1 cellular context compared by ENCODE assay signal in genomic region chr11:61750631-61751273, GRCh38.
TF ChIP-seq lines count a peak whose summit lies in the region.

No MANE protein-coding gene starts in this region.

TF ChIP-seq in HepG2, 621 proteins besides CTCF, POLR2A, EP300 and RAD21:
- TF ChIP-seq CHD4 (IDR thresholded peaks at IDR 0.05; ENCODE audit: borderline replicate concordance, low read length) (peak; percentile 22; the same call in 1 of the 2 replicates), TOE1 (CRISPR knock-in tag; IDR thresholded peaks at IDR 0.05) (no peak), SNAPC2 (CRISPR knock-in tag; IDR thresholded peaks at IDR 0.05) (no peak), XBP1 (CRISPR knock-in tag; IDR thresholded peaks at IDR 0.05) (no peak), ZKSCAN1 (IDR thresholded peaks at IDR 0.05; ENCODE audit: low read length) (peak; percentile 57), ADNP (CRISPR knock-in tag; IDR thresholded peaks at IDR 0.05) (0 out of 2 replicates have a peak, but pooled peaks have one; percentile 39), ZNF589 (CRISPR knock-in tag; conservative IDR thresholded peaks at IDR 0.05) (no peak), KDM3A (CRISPR knock-in tag; IDR thresholded peaks at IDR 0.05; ENCODE audit: low read depth) (no peak), ZNF629 (CRISPR knock-in tag; conservative IDR thresholded peaks at IDR 0.05) (no peak), REPIN1 (CRISPR knock-in tag; IDR thresholded peaks at IDR 0.05; ENCODE audit: borderline replicate concordance, low read depth) (no peak), NONO (IDR thresholded peaks at IDR 0.05) (no peak), NONO (CRISPR knock-in tag; conservative IDR thresholded peaks at IDR 0.05) (0 out of 2 replicates have a peak, but pooled peaks have one; percentile 21), ZNF451 (CRISPR knock-in tag; IDR thresholded peaks at IDR 0.05) (no peak), HIC2 (CRISPR knock-in tag; IDR thresholded peaks at IDR 0.05; ENCODE audit: low read depth) (no peak), FOXK1 (CRISPR knock-in tag; IDR thresholded peaks at IDR 0.05; ENCODE audit: borderline replicate concordance, low read depth) (0 out of 2 replicates have a peak, but pooled peaks have one; percentile 7), CBX5 (CRISPR knock-in tag; IDR thresholded peaks at IDR 0.05; ENCODE audit: borderline replicate concordance) (0 out of 2 replicates have a peak, but pooled peaks have one; percentile 28), HES4 (CRISPR knock-in tag; IDR thresholded peaks at IDR 0.05; ENCODE audit: borderline replicate concordance) (no peak), RCOR2 (CRISPR knock-in tag; IDR thresholded peaks at IDR 0.05) (peak; percentile 56), KDM1A (CRISPR knock-in tag; IDR thresholded peaks at IDR 0.05) (peak; percentile 94), ZNF20 (CRISPR knock-in tag; IDR thresholded peaks at IDR 0.05) (no peak), SMAD1 (CRISPR knock-in tag; IDR thresholded peaks at IDR 0.05; ENCODE audit: borderline replicate concordance, low read depth) (no peak), HDAC2 (CRISPR knock-in tag; IDR thresholded peaks at IDR 0.05) (peak; percentile 56), FUBP1 (CRISPR knock-in tag; IDR thresholded peaks at IDR 0.05; ENCODE audit: borderline replicate concordance) (no peak), ZMYM3 (CRISPR knock-in tag; IDR thresholded peaks at IDR 0.05) (peak; percentile 91), ZNF784 (CRISPR knock-in tag; IDR thresholded peaks at IDR 0.05; ENCODE audit: borderline replicate concordance) (no peak), ZNF280D (CRISPR knock-in tag; IDR thresholded peaks at IDR 0.05) (no peak), ZNF205 (CRISPR knock-in tag; IDR thresholded peaks at IDR 0.05) (no peak), TEAD3 (CRISPR knock-in tag; optimal IDR thresholded peaks at IDR 0.05; ENCODE audit: borderline replicate concordance) (peak; percentile 10), POLR2AphosphoS2 (IDR thresholded peaks at IDR 0.05; ENCODE audit: low read depth, low read length) (no peak), ZFAT (CRISPR knock-in tag; conservative IDR thresholded peaks at IDR 0.05) (no peak), ZC3H13 (CRISPR knock-in tag; IDR thresholded peaks at IDR 0.05) (no peak)
- TF ChIP-seq, protein P1, sequence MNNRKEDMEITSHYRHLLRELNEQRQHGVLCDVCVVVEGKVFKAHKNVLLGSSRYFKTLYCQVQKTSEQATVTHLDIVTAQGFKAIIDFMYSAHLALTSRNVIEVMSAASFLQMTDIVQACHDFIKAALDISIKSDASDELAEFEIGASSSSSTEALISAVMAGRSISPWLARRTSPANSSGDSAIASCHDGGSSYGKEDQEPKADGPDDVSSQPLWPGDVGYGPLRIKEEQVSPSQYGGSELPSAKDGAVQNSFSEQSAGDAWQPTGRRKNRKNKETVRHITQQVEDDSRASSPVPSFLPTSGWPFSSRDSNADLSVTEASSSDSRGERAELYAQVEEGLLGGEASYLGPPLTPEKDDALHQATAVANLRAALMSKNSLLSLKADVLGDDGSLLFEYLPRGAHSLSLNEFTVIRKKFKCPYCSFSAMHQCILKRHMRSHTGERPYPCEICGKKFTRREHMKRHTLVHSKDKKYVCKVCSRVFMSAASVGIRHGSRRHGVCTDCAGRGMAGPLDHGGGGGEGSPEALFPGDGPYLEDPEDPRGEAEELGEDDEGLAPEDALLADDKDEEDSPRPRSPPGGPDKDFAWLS (CRISPR knock-in tag; IDR thresholded peaks at IDR 0.05; ENCODE audit: borderline replicate concordance) = no peak
- TF ChIP-seq, protein P2, sequence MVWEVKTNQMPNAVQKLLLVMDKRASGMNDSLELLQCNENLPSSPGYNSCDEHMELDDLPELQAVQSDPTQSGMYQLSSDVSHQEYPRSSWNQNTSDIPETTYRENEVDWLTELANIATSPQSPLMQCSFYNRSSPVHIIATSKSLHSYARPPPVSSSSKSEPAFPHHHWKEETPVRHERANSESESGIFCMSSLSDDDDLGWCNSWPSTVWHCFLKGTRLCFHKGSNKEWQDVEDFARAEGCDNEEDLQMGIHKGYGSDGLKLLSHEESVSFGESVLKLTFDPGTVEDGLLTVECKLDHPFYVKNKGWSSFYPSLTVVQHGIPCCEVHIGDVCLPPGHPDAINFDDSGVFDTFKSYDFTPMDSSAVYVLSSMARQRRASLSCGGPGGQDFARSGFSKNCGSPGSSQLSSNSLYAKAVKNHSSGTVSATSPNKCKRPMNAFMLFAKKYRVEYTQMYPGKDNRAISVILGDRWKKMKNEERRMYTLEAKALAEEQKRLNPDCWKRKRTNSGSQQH (CRISPR knock-in tag; IDR thresholded peaks at IDR 0.05; ENCODE audit: low read depth) = peak; percentile 19; the same call in 1 of the 2 replicates
- TF ChIP-seq, protein P3, sequence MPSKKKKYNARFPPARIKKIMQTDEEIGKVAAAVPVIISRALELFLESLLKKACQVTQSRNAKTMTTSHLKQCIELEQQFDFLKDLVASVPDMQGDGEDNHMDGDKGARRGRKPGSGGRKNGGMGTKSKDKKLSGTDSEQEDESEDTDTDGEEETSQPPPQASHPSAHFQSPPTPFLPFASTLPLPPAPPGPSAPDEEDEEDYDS (CRISPR knock-in tag; IDR thresholded peaks at IDR 0.05) = no peak
